In genomic region chr14:102694530-102695171, GRCh38 we compare ENCODE assay signal across 8 cellular contexts.
DNase-seq lines count a peak whose midpoint lies in the region; ATAC-seq and TF ChIP-seq lines count a peak whose summit lies in the region.

No MANE protein-coding gene starts in this region.

- H3K79me2 ChIP-seq in PC-3 (ENCODE audit: low read length) (peaks cover 95% of the 10 kb centered on the region), osteoblast (ENCODE audit: insufficient read depth, low read length) (peaks cover 56% of the 10 kb centered on the region)

- H3K36me3 Mint-ChIP-seq in activated T-helper 17 cell treated with anti-CD3 and anti-CD28 coated beads, Interleukin-2, amount 50 U/mL, for 72 hours (ENCODE audit: low read depth) = no peaks in the 10 kb centered on the region

- H4K20me1 ChIP-seq in PC-3 (ENCODE audit: low read length) (peaks cover 39% of the 10 kb centered on the region), osteoblast (ENCODE audit: insufficient read depth, low read length) (peaks cover 65% of the 10 kb centered on the region)

- intact Hi-C loops in PC-3 (cut with micrococcal nuclease) (loop anchor here (2.0 to 5.0 kb wide), 3 partner anchors 83 to 170 kb away; partner anchors contain the start of genes RCOR1 and TRAF3), upper lobe of right lung (cut with DNase I) (no loop called here)

- H3K9ac ChIP-seq in PC-3 (ENCODE audit: low read length) = no peak overlapping the region

- H3K9me2 ChIP-seq in PC-3 (replicated peaks; ENCODE audit: low read length) = no peaks in the 10 kb centered on the region

- no peak overlapping the region for H2AFZ ChIP-seq in PC-3 (ENCODE audit: low read length)
- H2AFZ ChIP-seq in osteoblast (ENCODE audit: low read length) = no peak overlapping the region

- no peak overlapping the region for H3K4me3 ChIP-seq in PC-3 (ENCODE audit: low read length)
- no peak overlapping the region for H3K4me3 ChIP-seq in osteoblast (ENCODE audit: insufficient read depth, low read length)
- no peak overlapping the region for H3K4me3 ChIP-seq in upper lobe of right lung

- CTCF ChIA-PET in PC-3 (lab: Charles Lee) = interaction anchor here (0.6 to 1.2 kb wide), 4 partner anchors 11 to 170 kb away, joined by 3 to 7 read pairs (median 4); no protein-coding TSS in a partner anchor

- no TSS peak for BruUV-seq in PC-3 (replicated peaks; lab: Mats Ljungman, UMichigan)

- TF ChIP-seq CTCF in PC-3 (conservative IDR thresholded peaks at IDR 0.05; ENCODE audit: low read depth, low read length) (peak; percentile 74), osteoblast (IDR thresholded peaks at IDR 0.05; ENCODE audit: extremely low read depth, low read depth, low read length) (peak; percentile 68), upper lobe of right lung (IDR thresholded peaks at IDR 0.05) (peak; percentile 76)

- no peak overlapping the region for H3K4me3 Mint-ChIP-seq in activated T-helper 17 cell treated with anti-CD3 and anti-CD28 coated beads, Interleukin-2, amount 50 U/mL, for 72 hours

- ATAC-seq in PC-3 (peak; percentile 34; the same call in 1 of the 2 replicates), upper lobe of right lung (peak; percentile 86), GM21717 (IDR thresholded peaks at IDR 0.05; ENCODE audit: unreplicated experiment) (no peak)
- peak; percentile 56 for ATAC-seq in activated T-helper 17 cell treated with anti-CD3 and anti-CD28 coated beads, Interleukin-2, amount 50 U/mL, for 72 hours (replicated peaks)

- H3K4me2 ChIP-seq in PC-3 (ENCODE audit: low read length) (no peak overlapping the region), osteoblast (ENCODE audit: insufficient read depth, low read length) (peak overlapping the region; percentile 49)

- H3K27ac ChIP-seq in PC-3 (ENCODE audit: low read length) (no peak overlapping the region), osteoblast (ENCODE audit: low read depth, low read length) (no peak overlapping the region), upper lobe of right lung (no peak overlapping the region)

- H3K36me3 ChIP-seq in PC-3 (ENCODE audit: low read depth, low read length) (no peaks in the 10 kb centered on the region), osteoblast (ENCODE audit: insufficient read depth, low read length) (no peaks in the 10 kb centered on the region), upper lobe of right lung (no peaks in the 10 kb centered on the region)

- no peak overlapping the region for H3K27ac Mint-ChIP-seq in activated T-helper 17 cell treated with anti-CD3 and anti-CD28 coated beads, Interleukin-2, amount 50 U/mL, for 72 hours

- H3F3A ChIP-seq in PC-3 (ENCODE audit: low read length, unreplicated experiment) = peaks cover 7% of the 10 kb centered on the region

- DNase-seq in DMS53 treated with DMSO at 0.1 percent for 48 hours (lab: John Stamatoyannopoulos, UW; ENCODE audit: unreplicated experiment) (peak; percentile 67), KG1 (lab: John Stamatoyannopoulos, UW) (peak; percentile 41), PC-3 (peak; percentile 89), foreskin melanocyte (peak; percentile 64), osteoblast (ENCODE audit: insufficient read length, low spot score, missing footprints) (peak; percentile 89), upper lobe of right lung (no peak)

- H3K4me1 ChIP-seq in PC-3 (ENCODE audit: insufficient read depth, low read length) = peaks cover 47% of the 10 kb centered on the region
- peaks cover 20% of the 10 kb centered on the region for H3K4me1 ChIP-seq in osteoblast (ENCODE audit: insufficient read depth, low read length)
- peaks cover 41% of the 10 kb centered on the region for H3K4me1 ChIP-seq in upper lobe of right lung

- H3K9me3 ChIP-seq in PC-3 (ENCODE audit: low read length) (no peaks in the 10 kb centered on the region), osteoblast (ENCODE audit: low read depth, low read length) (no peaks in the 10 kb centered on the region), upper lobe of right lung (no peaks in the 10 kb centered on the region)

- H3K4me1 Mint-ChIP-seq in activated T-helper 17 cell treated with anti-CD3 and anti-CD28 coated beads, Interleukin-2, amount 50 U/mL, for 72 hours = peaks cover 17% of the 10 kb centered on the region

- no peaks in the 10 kb centered on the region for H3K9me3 Mint-ChIP-seq in activated T-helper 17 cell treated with anti-CD3 and anti-CD28 coated beads, Interleukin-2, amount 50 U/mL, for 72 hours

- H3K27me3 ChIP-seq in PC-3 (ENCODE audit: low read length) (no peaks in the 10 kb centered on the region), osteoblast (ENCODE audit: insufficient read depth, low read length) (no peaks in the 10 kb centered on the region), upper lobe of right lung (no peaks in the 10 kb centered on the region)

- H3K27me3 Mint-ChIP-seq in activated T-helper 17 cell treated with anti-CD3 and anti-CD28 coated beads, Interleukin-2, amount 50 U/mL, for 72 hours = no peaks in the 10 kb centered on the region

- POLR2A ChIA-PET in PC-3 (lab: Charles Lee; ENCODE audit: unreplicated experiment) = no interaction called here
